27 cellular contexts compared by ENCODE assay signal in the genomic region with DNA sequence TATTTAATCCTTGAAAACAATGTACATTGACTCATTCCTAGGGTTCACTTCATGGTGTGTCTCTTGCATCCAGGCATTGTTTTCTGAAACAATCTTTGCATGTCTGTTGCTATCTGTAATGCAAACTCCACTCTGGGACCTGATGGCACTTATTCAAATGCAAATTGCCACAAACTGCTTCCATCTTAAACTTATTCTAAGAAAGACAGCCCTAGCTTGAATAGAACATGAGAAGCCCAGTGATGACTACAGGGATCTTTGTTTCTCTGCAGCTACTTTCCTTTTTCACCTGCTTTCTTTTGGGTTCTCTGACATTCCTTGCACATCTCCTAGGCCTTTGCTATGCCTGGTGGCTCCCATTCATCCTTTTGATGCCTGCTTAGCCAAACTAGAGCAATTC.
"Had no signal": no experiment of that assay in that cellular context is flagged by ENCODE, and none has a peak within 500 bp of the region (broad histone marks: within the 10 kb centered on the region; RNA-seq: fewer than 3 reads in every experiment).

No MANE protein-coding gene starts in this region.

- DNase-seq: activated CD4-positive, alpha-beta memory T cell treated with anti-CD3 and anti-CD28 coated beads, Interleukin-2, amount 10 ng/mL, durations not matched to agents 7 days and 5 days; activated CD4-positive, alpha-beta T cell treated with anti-CD3 and anti-CD28 coated beads for 1 hour; activated CD4-positive, alpha-beta T cell treated with anti-CD3 and anti-CD28 coated beads for 4 hours; activated CD4-positive, alpha-beta T cell treated with anti-CD3 and anti-CD28 coated beads, Interleukin-2, amount 10 ng/mL, durations not matched to agents 7 days and 5 days; activated CD4-positive, alpha-beta T cell treated with anti-CD3 and anti-CD28 coated beads, Interleukin-2, amount 50 U/mL, for 4 hours; activated CD8-positive, alpha-beta memory T cell treated with anti-CD3 and anti-CD28 coated beads, Interleukin-2, amount 50 U/mL, for 48 hours; activated gamma-delta T cell; activated naive CD4-positive, alpha-beta T cell; activated naive CD4-positive, alpha-beta T cell treated with anti-CD3 and anti-CD28 coated beads, Interleukin-2, amount 10 ng/mL, durations not matched to agents 7 days and 5 days; activated naive CD8-positive, alpha-beta T cell treated with anti-CD3 and anti-CD28 coated beads, Interleukin-2, amount 10 ng/mL, durations not matched to agents 7 days and 5 days; activated T-cell treated with anti-CD3 and anti-CD28 coated beads for 4 hours; activated T-cell treated with anti-CD3 and anti-CD28 coated beads, Interleukin-2, amount 50 U/mL, for 24 hours; activated T-cell treated with anti-CD3 and anti-CD28 coated beads, Interleukin-2, amount 50 U/mL, for 72 hours; cortex of kidney; dermis blood vessel endothelial cell; effector CD4-positive, alpha-beta T cell; effector memory CD8-positive, alpha-beta T cell; esophagus squamous epithelium; head of caudate nucleus; T-helper 2 cell had no signal

- H3K9me3 ChIP-seq: ascending aorta, esophagus squamous epithelium had no signal

- H3K4me3 ChIP-seq: ascending aorta, esophagus squamous epithelium had no signal

- H3K27ac ChIP-seq: ascending aorta, epithelial cell of prostate, esophagus squamous epithelium had no signal

- H3K4me1 ChIP-seq: ascending aorta, esophagus squamous epithelium had no signal

- ATAC-seq: activated naive CD4-positive, alpha-beta T cell treated with anti-CD3 and anti-CD28 coated beads, Interleukin-2, amount 50 U/mL, for 72 hours; activated T-cell treated with anti-CD3 and anti-CD28 coated beads, Interleukin-2, amount 50 U/mL, for 72 hours; effector memory CD8-positive, alpha-beta T cell had no signal

- FAIRE-seq: bronchial epithelial cell, colon, endometrium, frontal cortex had no signal

- H3K27me3 ChIP-seq: ascending aorta, esophagus squamous epithelium had no signal

- H3K36me3 ChIP-seq: ascending aorta, esophagus squamous epithelium had no signal
